8 cellular contexts compared by ENCODE assay signal in genomic region chr5:157858527-157859226, GRCh38. TPM values are rescaled to one million over a fixed set of nuclear protein-coding genes. Genes with fewer than 3 reads are reported as not detected.
DNase-seq lines count a peak whose midpoint lies in the region; ATAC-seq and TF ChIP-seq lines count a peak whose summit lies in the region.

TSS of gene CLINT1 (minus strand) at chr5:157859145. CDS start at chr5:157858970, 175 bp downstream.

- peak; percentile 91 for DNase-seq in NCI-H345 (lab: John Stamatoyannopoulos, UW)
- peak; percentile 78 for DNase-seq in activated CD4-positive, CD25-positive, alpha-beta regulatory T cell treated with anti-CD3 and anti-CD28 coated beads, Interleukin-2, amount 50 U/mL, for 16 hours (ENCODE audit: low read depth, low spot score)
- DNase-seq in central memory CD4-positive, alpha-beta T cell: peak; percentile 83
- DNase-seq in immature natural killer cell: peak; percentile 84 to 86 (median 86)
- DNase-seq in spleen: peak; percentile 99

- no peaks in the 10 kb centered on the region for H3K9me3 ChIP-seq in spleen

- peaks cover 0 to 4% (median 0%) of the 10 kb centered on the region in 6 donors for H3K9me3 Mint-ChIP-seq in immature natural killer cell

- H3K27ac Mint-ChIP-seq in immature natural killer cell: peak within 1 kb of the TSS; percentile 92 to 98 (median 96)

- H3K4me3 ChIP-seq in ACC112 (ENCODE audit: low read depth, low read length): peak within 1 kb of the TSS; percentile 88
- peak within 1 kb of the TSS; percentile 51 to 95 (median 88) for H3K4me3 ChIP-seq in spleen

- H3K4me1 Mint-ChIP-seq in immature natural killer cell: peaks cover 48 to 58% of the 10 kb centered on the region in 2 donors

- H3K36me3 ChIP-seq in ACC112 (ENCODE audit: insufficient read depth, low read length): no peaks in the 10 kb centered on the region
- peaks cover 0 to 5% (median 0%) of the 10 kb centered on the region in 6 donors for H3K36me3 ChIP-seq in spleen

- 0 to 1% (median 1%) methylated on average over 24 to 59 of the region's 59 CpGs for WGBS in spleen, 5 donors

- H3K27me3 Mint-ChIP-seq in immature natural killer cell (ENCODE audit: low read depth in 3 of 3): peaks cover 5 to 21% (median 12%) of the 10 kb centered on the region in 3 donors

- peaks cover 53% of the 10 kb centered on the region for H3K79me2 ChIP-seq in ACC112 (ENCODE audit: control insufficient read depth, insufficient read depth, low read length, unreplicated experiment)

- H3K27me3 ChIP-seq in ACC112 (ENCODE audit: insufficient read depth, low read length) (no peaks in the 10 kb centered on the region), spleen (replicated peaks in 1 of 7) (no peaks in the 10 kb centered on the region)

- peaks cover 24% of the 10 kb centered on the region for H3K4me1 ChIP-seq in ACC112 (ENCODE audit: control insufficient read depth, insufficient read depth, low read length, unreplicated experiment)
- H3K4me1 ChIP-seq in spleen: peaks cover 14 to 62% (median 47%) of the 10 kb centered on the region in 6 donors

- intact Hi-C loops in spleen (cut with DNase I; ENCODE audit: low total_unique reads): no loop called here

- H3K36me3 Mint-ChIP-seq in immature natural killer cell: peaks cover 0 to 3% (median 3%) of the 10 kb centered on the region in 3 donors

- peak in 2 of 11 experiments; percentile 22 to 23 for TF ChIP-seq CTCF in spleen (IDR thresholded peaks at IDR 0.05 in 8 of 11, conservative IDR thresholded peaks at IDR 0.05 in 3 of 11)

- peak; percentile 68 for ATAC-seq in GM18868 (IDR thresholded peaks at IDR 0.05; ENCODE audit: unreplicated experiment)
- peak; percentile 60 for ATAC-seq in HG03139 (IDR thresholded peaks at IDR 0.05; ENCODE audit: unreplicated experiment)

- peak in 2 of 3 donors; percentile 59 for TF ChIP-seq POLR2A in spleen (IDR thresholded peaks at IDR 0.05)

- H3K27ac ChIP-seq in ACC112 (ENCODE audit: low read depth, low read length) (peak within 1 kb of the TSS; percentile 50), spleen (peak within 1 kb of the TSS; percentile 81 to 95 (median 91))

- H2AFZ ChIP-seq in ACC112 (ENCODE audit: low read length, unreplicated experiment): peak within 1 kb of the TSS; percentile 91

- H3K4me3 Mint-ChIP-seq in immature natural killer cell: peak within 1 kb of the TSS; percentile 94 to 98 (median 97)

RNA-seq across cellular contexts. Expression of gene CLINT1, which starts in this region (rescaled TPM):
- polyA plus RNA-seq in immature natural killer cell (100 to 1,000 TPM in 1 of 3 donors, 10 to 100 TPM in 2; 75.7 to 106 (median 84.8) TPM), spleen (10 to 100 TPM; 26.7 to 29.4 (median 28.3) TPM)
- 100 to 1,000 TPM in 3 of 7 donors, 10 to 100 TPM in 4; 54.7 to 130 (median 68.7) TPM for total RNA-seq in spleen

Comparison
In these comparisons a context has a peak if more than half of its experiments do, and no peak if none do; other contexts are left out.
1. Peak in every context shown above with its lines: DNase-seq, ATAC-seq, H3K4me3 ChIP-seq and H3K27ac ChIP-seq.